12 cellular contexts compared by ENCODE assay signal in the genomic region with DNA sequence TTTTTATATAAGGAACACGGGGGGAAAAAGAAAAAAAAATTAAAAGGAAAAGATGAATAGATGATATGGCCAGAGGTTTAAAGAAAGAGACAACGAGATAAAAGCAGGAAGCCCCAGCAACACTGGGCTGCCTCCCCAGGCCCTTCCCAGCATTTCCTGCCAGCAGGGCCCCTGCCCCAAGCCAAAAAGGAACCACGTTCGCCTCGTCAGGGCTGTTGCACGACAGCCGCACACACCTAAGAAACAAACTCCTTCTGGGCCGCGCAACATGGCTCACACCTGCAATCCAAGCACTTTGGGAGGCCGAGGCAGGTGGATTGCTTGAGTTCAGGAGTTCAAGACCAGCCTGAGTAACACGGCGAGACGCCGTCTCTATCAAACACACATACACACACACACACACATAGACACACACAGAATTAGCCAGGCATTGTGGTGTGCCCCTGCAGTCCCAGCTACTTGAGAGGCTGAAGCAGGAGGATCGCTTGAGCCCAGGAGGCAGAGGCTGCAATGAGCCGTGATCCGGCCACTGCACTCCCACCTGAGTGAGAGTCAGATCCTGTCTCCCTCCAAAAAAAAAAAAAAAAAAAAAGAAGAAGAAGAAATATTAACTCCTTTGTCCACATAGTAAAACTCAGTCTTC.
DNase-seq lines count a peak whose midpoint lies in the region; ATAC-seq, FAIRE-seq and TF ChIP-seq lines count a peak whose summit lies in the region.
"Had no signal": no experiment of that assay in that cellular context is flagged by ENCODE, and none has a peak within 500 bp of the region (broad histone marks: within the 10 kb centered on the region; RNA-seq: fewer than 3 reads in every experiment).

No MANE protein-coding gene starts in this region.

- no peak for ATAC-seq in GM18873 (IDR thresholded peaks at IDR 0.05; ENCODE audit: low FRiP score, unreplicated experiment)
- ATAC-seq: foreskin keratinocyte had no signal

- H3K79me2 ChIP-seq in trophoblast cell (ENCODE audit: control insufficient read depth, insufficient read depth, low read length, poor library complexity), result peaks cover 38% of the 10 kb centered on the region

- H3K4me3 ChIP-seq in trophoblast cell (ENCODE audit: low read depth, low read length), result no peak overlapping the region
- H3K4me3 ChIP-seq: cardiac muscle cell, lung had no signal

- no peak overlapping the region for H2AFZ ChIP-seq in trophoblast cell (ENCODE audit: insufficient read depth, low read length, poor library complexity)

- H4K91ac ChIP-seq in trophoblast cell (ENCODE audit: low read depth, low read length), result no peak overlapping the region

- H3K27me3 ChIP-seq in trophoblast cell (ENCODE audit: insufficient read depth, low read length), result no peaks in the 10 kb centered on the region
- H3K27me3 ChIP-seq: cardiac muscle cell, foreskin keratinocyte had no signal

- no peak overlapping the region for H3K9ac ChIP-seq in trophoblast cell (ENCODE audit: low read length)

- no peak overlapping the region for H3K18ac ChIP-seq in trophoblast cell (ENCODE audit: low read length)

- H3K36me3 ChIP-seq in trophoblast cell (ENCODE audit: control insufficient read depth in 1 of 2, insufficient read depth in 2 of 2, low read length in 2 of 2), result peaks cover 0 to 2% of the 10 kb centered on the region in 2 experiments
- H3K36me3 ChIP-seq: cardiac muscle cell had no signal

- H3K27ac Mint-ChIP-seq in activated CD4-positive, alpha-beta T cell treated with anti-CD3 and anti-CD28 coated beads, Interleukin-2, amount 10 ng/mL, durations not matched to agents 7 days and 5 days, result peak overlapping the region; percentile 84

- no peak for FAIRE-seq in frontal cortex (lab: Jason Lieb, UNC)

- peak; percentile 61 for DNase-seq in activated CD4-positive, alpha-beta T cell treated with anti-CD3 and anti-CD28 coated beads, Interleukin-2, amount 10 ng/mL, durations not matched to agents 7 days and 5 days
- no peak for DNase-seq in activated CD4-positive, alpha-beta T cell treated with anti-CD3 and anti-CD28 coated beads for 1 hour
- DNase-seq in RWPE1 (ENCODE audit: low spot score) (no peak), trophoblast cell (no peak), frontal cortex (ENCODE audit: low spot score in 2 of 2) (no peak), OCI-M1 (lab: John Stamatoyannopoulos, UW) (no peak)
- peak; percentile 46 for DNase-seq in central memory CD4-positive, alpha-beta T cell
- DNase-seq: foreskin keratinocyte, NCI-H2081 treated with DMSO at 0.1 percent for 48 hours had no signal

- H3K9me3 ChIP-seq in trophoblast cell (ENCODE audit: insufficient read depth, low read depth, low read length), result no peaks in the 10 kb centered on the region

- H3K79me1 ChIP-seq in trophoblast cell (ENCODE audit: low read length), result peaks cover 4% of the 10 kb centered on the region

- H3K4me2 ChIP-seq in trophoblast cell (ENCODE audit: low read length), result no peak overlapping the region

- H3K4me1 ChIP-seq in trophoblast cell (ENCODE audit: control insufficient read depth in 1 of 2, insufficient read depth in 2 of 2, low read length in 2 of 2), result peaks cover 51 to 63% of the 10 kb centered on the region in 2 experiments

- CTCF ChIA-PET in activated CD4-positive, alpha-beta T cell treated with anti-CD3 and anti-CD28 coated beads, Interleukin-2, amount 10 ng/mL, durations not matched to agents 7 days and 5 days (lab: Charles Lee), result interaction anchor here (0.9 to 1.8 kb wide), 2 partner anchors 9 to 11 kb away, joined by 3 to 6 read pairs; no protein-coding TSS in a partner anchor
- CTCF ChIA-PET in RWPE1 (lab: Yijun Ruan, JAX), result interaction anchor here (0.6 kb wide), 1 partner anchor 190 kb away, joined by 4 read pairs; no protein-coding TSS in a partner anchor

- TF ChIP-seq CTCF in RWPE1 (conservative IDR thresholded peaks at IDR 0.05; ENCODE audit: low read depth), result no peak

- no peak overlapping the region for H2BK12ac ChIP-seq in trophoblast cell (ENCODE audit: low read length)

- no peak overlapping the region for H3K14ac ChIP-seq in trophoblast cell (ENCODE audit: low read length)

- peak overlapping the region; percentile 28 for H3K4ac ChIP-seq in trophoblast cell (ENCODE audit: low read depth, low read length)

- no peaks in the 10 kb centered on the region for H3K27me3 Mint-ChIP-seq in activated CD4-positive, alpha-beta T cell treated with anti-CD3 and anti-CD28 coated beads, Interleukin-2, amount 10 ng/mL, durations not matched to agents 7 days and 5 days

- peaks cover 85% of the 10 kb centered on the region for H3K4me1 Mint-ChIP-seq in activated CD4-positive, alpha-beta T cell treated with anti-CD3 and anti-CD28 coated beads, Interleukin-2, amount 10 ng/mL, durations not matched to agents 7 days and 5 days

- no peak overlapping the region for H2AK5ac ChIP-seq in trophoblast cell (ENCODE audit: low read length)

- no peak overlapping the region for H2BK5ac ChIP-seq in trophoblast cell (ENCODE audit: low read depth, low read length, poor library complexity)

- POLR2A ChIA-PET in activated CD4-positive, alpha-beta T cell treated with anti-CD3 and anti-CD28 coated beads, Interleukin-2, amount 10 ng/mL, durations not matched to agents 7 days and 5 days (lab: Charles Lee), result no interaction called here
- POLR2A ChIA-PET in RWPE1 (lab: Yijun Ruan, JAX; ENCODE audit: low non-redundant PET), result no interaction called here

- H4K12ac ChIP-seq in trophoblast cell (ENCODE audit: low read depth, low read length), result no peak overlapping the region

- H3K36me3 Mint-ChIP-seq in activated CD4-positive, alpha-beta T cell treated with anti-CD3 and anti-CD28 coated beads, Interleukin-2, amount 10 ng/mL, durations not matched to agents 7 days and 5 days (ENCODE audit: low read depth), result peaks cover 7% of the 10 kb centered on the region

- WGBS in trophoblast cell (ENCODE audit: extremely low coverage, insufficient coverage, insufficient read length), result 100% methylated on average over 1 of the region's 17 CpGs

- no peaks in the 10 kb centered on the region for H3K9me3 Mint-ChIP-seq in activated CD4-positive, alpha-beta T cell treated with anti-CD3 and anti-CD28 coated beads, Interleukin-2, amount 10 ng/mL, durations not matched to agents 7 days and 5 days

- no peak overlapping the region for H2BK120ac ChIP-seq in trophoblast cell (ENCODE audit: insufficient read depth, low read length, poor library complexity)

- H3K23ac ChIP-seq in trophoblast cell (ENCODE audit: low read length), result no peak overlapping the region

- peak overlapping the region; percentile 83 for H3K27ac ChIP-seq in RWPE1
- no peak overlapping the region for H3K27ac ChIP-seq in trophoblast cell (ENCODE audit: low read depth, low read length)
- H3K27ac ChIP-seq: foreskin keratinocyte had no signal

- H3K4me3 Mint-ChIP-seq in activated CD4-positive, alpha-beta T cell treated with anti-CD3 and anti-CD28 coated beads, Interleukin-2, amount 10 ng/mL, durations not matched to agents 7 days and 5 days, result peak overlapping the region; percentile 28

- no peak overlapping the region for H4K8ac ChIP-seq in trophoblast cell (ENCODE audit: low read depth, low read length)

Comparison
In these comparisons a context has a peak if more than half of its experiments do, and no peak if none do; other contexts are left out.
1. DNase-seq: peak in activated CD4-positive, alpha-beta T cell treated with anti-CD3 and anti-CD28 coated beads, Interleukin-2, amount 10 ng/mL, durations not matched to agents 7 days and 5 days (single experiment) and central memory CD4-positive, alpha-beta T cell (single experiment); none in activated CD4-positive, alpha-beta T cell treated with anti-CD3 and anti-CD28 coated beads for 1 hour (single experiment), RWPE1 (single experiment), trophoblast cell (0 of 2), frontal cortex (0 of 2) and OCI-M1 (single experiment).